9 cellular contexts compared by ENCODE assay signal in genomic region chr2:159091981-159092380, GRCh38.
DNase-seq lines count a peak whose midpoint lies in the region; FAIRE-seq and TF ChIP-seq lines count a peak whose summit lies in the region.
"Had no signal": no experiment of that assay in that cellular context is flagged by ENCODE, and none has a peak within 500 bp of the region (broad histone marks: within the 10 kb centered on the region; RNA-seq: fewer than 3 reads in every experiment).

No MANE protein-coding gene starts in this region.

- peaks cover 2 to 14% of the 10 kb centered on the region in 2 donors for H3K4me1 ChIP-seq in small intestine (ENCODE audit: control insufficient read depth in 2 of 2, insufficient read depth in 1 of 2, low read depth in 1 of 2, low read length in 1 of 2)

- DNase-seq in DMS153 (lab: John Stamatoyannopoulos, UW) = peak; percentile 21
- no peak for DNase-seq in DMS153 treated with DMSO at 0.1 percent for 48 hours (lab: John Stamatoyannopoulos, UW; ENCODE audit: unreplicated experiment)
- peak; percentile 28 for DNase-seq in Jurkat, Clone E6-1 (ENCODE audit: low read depth, low spot score)
- peak; percentile 47 for DNase-seq in central memory CD4-positive, alpha-beta T cell
- DNase-seq in small intestine = peak; percentile 31
- no peak for DNase-seq in kidney glomerular epithelial cell (lab: John Stamatoyannopoulos, UW)
- no peak for DNase-seq in pons (ENCODE audit: low spot score)
- no peak for DNase-seq in H54 (ENCODE audit: insufficient read length, low spot score)

- FAIRE-seq in small intestine (lab: Jason Lieb, UNC) (no peak), H54 (lab: Jason Lieb, UNC) (no peak)

- no peak overlapping the region for H3K4me3 ChIP-seq in Jurkat, Clone E6-1 (ENCODE audit: low read length)
- H3K4me3 ChIP-seq in small intestine (ENCODE audit: low read depth in 1 of 2, low read length in 2 of 2) = no peak overlapping the region

- no peaks in the 10 kb centered on the region for H3K9me3 ChIP-seq in small intestine (ENCODE audit: control insufficient read depth, low read depth)

- WGBS in small intestine, 3 donors = 23 to 26% (median 25%) methylated on average over 4 of the region's 4 CpGs

- TF ChIP-seq POLR2A in H54 (IDR thresholded peaks at IDR 0.05; ENCODE audit: low read depth, low read length) = no peak

- peak overlapping the region in 1 of 2 donors; percentile 29 for H3K27ac ChIP-seq in small intestine (ENCODE audit: low read depth in 1 of 2, low read length in 1 of 2)
- H3K27ac ChIP-seq: foreskin keratinocyte had no signal

- no peaks in the 10 kb centered on the region for H3K27me3 ChIP-seq in small intestine (ENCODE audit: control insufficient read depth in 2 of 2, insufficient read depth in 2 of 2, low read length in 2 of 2)
- H3K27me3 ChIP-seq: foreskin keratinocyte had no signal

- no peaks in the 10 kb centered on the region for H3K36me3 ChIP-seq in small intestine (ENCODE audit: control insufficient read depth in 2 of 2, insufficient read depth in 2 of 2, low read length in 2 of 2)

Comparison
In these comparisons a context has a peak if more than half of its experiments do, and no peak if none do; other contexts are left out.
1. DNase-seq: peak in DMS153 (single experiment), Jurkat, Clone E6-1 (single experiment), central memory CD4-positive, alpha-beta T cell (single experiment) and small intestine (single experiment); none in DMS153 treated with DMSO at 0.1 percent for 48 hours (single experiment), kidney glomerular epithelial cell (single experiment), pons (single experiment) and H54 (single experiment).